In genomic region chr19:19531951-19532805, GRCh38 we compare ENCODE assay signal across 8 cellular contexts. TPM values are rescaled to one million over a fixed set of nuclear protein-coding genes. Genes with fewer than 3 reads are reported as not detected.
DNase-seq lines count a peak whose midpoint lies in the region; ATAC-seq and TF ChIP-seq lines count a peak whose summit lies in the region.

No MANE protein-coding gene starts in this region.

- no peak overlapping the region for H3K9ac ChIP-seq in PC-3 (ENCODE audit: low read length)
- no peak overlapping the region for H3K9ac ChIP-seq in neural progenitor cell

- no TSS peak for BruUV-seq in PC-3 (replicated peaks; lab: Mats Ljungman, UMichigan)

- no peaks in the 10 kb centered on the region for H3K9me3 Mint-ChIP-seq in neural progenitor cell

- ATAC-seq in HG02973 (IDR thresholded peaks at IDR 0.05; ENCODE audit: unreplicated experiment) (peak; percentile 53), PC-3 (peak; percentile 80), HG02885 (IDR thresholded peaks at IDR 0.05; ENCODE audit: poor library complexity, unreplicated experiment) (no peak)
- peak; percentile 74 for ATAC-seq in stimulated activated naive CD8-positive, alpha-beta T cell treated with anti-CD3 and anti-CD28 coated beads, Interleukin-15, Interleukin-2, amounts not matched to agents 100 U/mL and 50 U/mL, for 24 hours

- no peaks in the 10 kb centered on the region for H3K9me2 ChIP-seq in PC-3 (replicated peaks; ENCODE audit: low read length)

- H3K4me3 ChIP-seq in PC-3 (ENCODE audit: low read length) (no peak overlapping the region), fibroblast of mammary gland (ENCODE audit: control insufficient read depth, low read depth, low read length) (no peak overlapping the region), neural progenitor cell (no peak overlapping the region)

- H3K27ac ChIP-seq in PC-3 (ENCODE audit: low read length) (no peak overlapping the region), neural progenitor cell (no peak overlapping the region)

- no peaks in the 10 kb centered on the region for H3K9me3 ChIP-seq in PC-3 (ENCODE audit: low read length)
- no peaks in the 10 kb centered on the region for H3K9me3 ChIP-seq in neural progenitor cell (ENCODE audit: low read depth)

- H3K4me1 ChIP-seq in PC-3 (ENCODE audit: insufficient read depth, low read length) (no peaks in the 10 kb centered on the region), neural progenitor cell (no peaks in the 10 kb centered on the region)

- H3K27me3 ChIP-seq in PC-3 (ENCODE audit: low read length) (no peaks in the 10 kb centered on the region), neural progenitor cell (no peaks in the 10 kb centered on the region)

- no peak overlapping the region for H3K4me3 Mint-ChIP-seq in neural progenitor cell

- DNase-seq in COLO668 (lab: John Stamatoyannopoulos, UW; ENCODE audit: unreplicated experiment), result peak; percentile 77
- peak; percentile 81 for DNase-seq in PC-3
- peak; percentile 92 for DNase-seq in activated T-cell treated with anti-CD3 and anti-CD28 coated beads, Interleukin-2, amount 50 U/mL, for 48 hours
- DNase-seq in fibroblast of mammary gland (ENCODE audit: low read depth), result peak; percentile 48
- DNase-seq in neural progenitor cell (ENCODE audit: low spot score), result peak; percentile 88
- peak; percentile 91 for DNase-seq in stimulated activated naive CD8-positive, alpha-beta T cell treated with anti-CD3 and anti-CD28 coated beads, Interleukin-15, Interleukin-2, amounts not matched to agents 100 U/mL and 50 U/mL, for 24 hours

- no peaks in the 10 kb centered on the region for H4K20me1 ChIP-seq in PC-3 (ENCODE audit: low read length)
- H4K20me1 ChIP-seq in neural progenitor cell (ENCODE audit: low read depth), result peaks cover 41% of the 10 kb centered on the region

- no peak overlapping the region for H3K27ac Mint-ChIP-seq in neural progenitor cell

- no peak overlapping the region; the same call in 1 of the 2 replicates for H3K4me2 ChIP-seq in PC-3 (ENCODE audit: low read length)
- no peak overlapping the region for H3K4me2 ChIP-seq in neural progenitor cell

- peak; percentile 91 for TF ChIP-seq CTCF in PC-3 (conservative IDR thresholded peaks at IDR 0.05; ENCODE audit: low read depth, low read length)
- TF ChIP-seq CTCF in fibroblast of mammary gland (conservative IDR thresholded peaks at IDR 0.05; ENCODE audit: control insufficient read depth, insufficient read depth, low read depth, low read length), result peak; percentile 80
- peak; percentile 98 for TF ChIP-seq CTCF in neural progenitor cell (IDR thresholded peaks at IDR 0.05)

- H3F3A ChIP-seq in PC-3 (ENCODE audit: low read length, unreplicated experiment) (no peaks in the 10 kb centered on the region), neural progenitor cell (ENCODE audit: low read depth) (peaks cover 24% of the 10 kb centered on the region)

- intact Hi-C loops in PC-3 (cut with micrococcal nuclease), result loop anchor here (1.0 to 10.0 kb wide), 2 partner anchors 111 to 423 kb away; partner anchors contain the start of gene GMIP

- POLR2A ChIA-PET in PC-3 (lab: Charles Lee; ENCODE audit: unreplicated experiment), result interaction anchor here (0.7 kb wide), 1 partner anchor 290 kb away, joined by 19 read pairs; no protein-coding TSS in a partner anchor

- peaks cover 6% of the 10 kb centered on the region; the same call in 1 of the 2 replicates for H3K36me3 ChIP-seq in PC-3 (ENCODE audit: low read depth, low read length)
- H3K36me3 ChIP-seq in neural progenitor cell, result no peaks in the 10 kb centered on the region

- peaks cover 21% of the 10 kb centered on the region for H3K4me1 Mint-ChIP-seq in neural progenitor cell

- H3K27me3 Mint-ChIP-seq in neural progenitor cell (ENCODE audit: insufficient read depth, low read depth), result peaks cover 14% of the 10 kb centered on the region

- CTCF ChIA-PET in PC-3 (lab: Charles Lee), result interaction anchor here (1.1 kb wide), 1 partner anchor 112 kb away, joined by 3 read pairs; no protein-coding TSS in a partner anchor

- H2AFZ ChIP-seq in PC-3 (ENCODE audit: low read length) (no peak overlapping the region), neural progenitor cell (replicated peaks) (no peak overlapping the region)

- H3K79me2 ChIP-seq in PC-3 (ENCODE audit: low read length) (no peaks in the 10 kb centered on the region), neural progenitor cell (ENCODE audit: low read depth) (no peaks in the 10 kb centered on the region)

- H3K36me3 Mint-ChIP-seq in neural progenitor cell, result peaks cover 5% of the 10 kb centered on the region

RNA-seq across cellular contexts. Expression of gene YJEFN3, which starts 3.5 kb away (rescaled TPM):
- total RNA-seq in PC-3 (2014; rRNA removed) (6.5 and 8.1 TPM in 2 replicates), neural progenitor cell (ENCODE audit: low replicate concordance) (2.6 and 5.1 TPM in 2 replicates)

RNA-seq across cellular contexts. Expression of gene CILP2, which starts 5.9 kb away (rescaled TPM):
- total RNA-seq in PC-3 (2014; rRNA removed) (2.0 and 2.5 TPM in 2 replicates), neural progenitor cell (ENCODE audit: low replicate concordance) (1.0 and 3.3 TPM in 2 replicates)

RNA-seq across cellular contexts. Expression of gene NDUFA13, which starts 16.2 kb away (rescaled TPM):
- 380 and 481 TPM in 2 replicates for total RNA-seq in PC-3 (2014; rRNA removed)
- total RNA-seq in neural progenitor cell (ENCODE audit: low replicate concordance), result 78.6 and 108 TPM in 2 replicates

RNA-seq across cellular contexts. Expression of gene TSSK6, which starts 16.8 kb away (rescaled TPM):
- 4.5 and 4.9 TPM in 2 replicates for total RNA-seq in PC-3 (2014; rRNA removed)
- 4.6 and 7.0 TPM in 2 replicates for total RNA-seq in neural progenitor cell (ENCODE audit: low replicate concordance)
